Comparison of ENCODE assay signal across 27 cellular contexts in genomic region chrX:67651437-67652142, GRCh38.
DNase-seq lines count a peak whose midpoint lies in the region; ATAC-seq, FAIRE-seq and TF ChIP-seq lines count a peak whose summit lies in the region.
"Had no signal": no experiment of that assay in that cellular context is flagged by ENCODE, and none has a peak within 500 bp of the region (broad histone marks: within the 10 kb centered on the region; RNA-seq: fewer than 3 reads in every experiment).

No MANE protein-coding gene starts in this region.

- BruUV-seq in endothelial cell of umbilical vein (replicated peaks; lab: Mats Ljungman, UMichigan), result no TSS peak

- H3K9me3 ChIP-seq in endothelial cell of umbilical vein (replicated peaks; ENCODE audit: control insufficient read depth, insufficient read depth, low read length), result no peaks in the 10 kb centered on the region
- H3K9me3 ChIP-seq: SK-N-SH had no signal

- no peak overlapping the region for H2AFZ ChIP-seq in endothelial cell of umbilical vein (ENCODE audit: low read depth, low read length)

- peak; percentile 71 for ATAC-seq in GM18907 (IDR thresholded peaks at IDR 0.05; ENCODE audit: unreplicated experiment)
- ATAC-seq in HG03432 (IDR thresholded peaks at IDR 0.05; ENCODE audit: unreplicated experiment), result peak; percentile 48
- ATAC-seq: GM12878, PC-3, T-helper 17 cell had no signal

- no peaks in the 10 kb centered on the region for H3K27me3 ChIP-seq in endothelial cell of umbilical vein (ENCODE audit: control insufficient read depth in 2 of 2, insufficient read depth in 2 of 2, low read length in 2 of 2)
- H3K27me3 ChIP-seq: BLaER1 treated with 17β-estradiol and CSF1 and Interleukin-3, amounts not matched to agents 10 nM and 100 nM had no signal

- no peak for TF ChIP-seq CTCF in GM12865 (IDR thresholded peaks at IDR 0.05; ENCODE audit: insufficient read depth, low read depth, low read length, missing control alignments)
- TF ChIP-seq CTCF in endothelial cell of umbilical vein (IDR thresholded peaks at IDR 0.05; ENCODE audit: extremely low read depth in 1 of 2, insufficient read depth in 1 of 2, low read depth in 1 of 2, low read length in 2 of 2), result no peak
- no peak for TF ChIP-seq CTCF in D721Med (IDR thresholded peaks at IDR 0.05; ENCODE audit: insufficient read depth, missing control alignments)

- no peaks in the 10 kb centered on the region for H4K20me1 ChIP-seq in endothelial cell of umbilical vein (replicated peaks; ENCODE audit: control insufficient read depth, extremely low read depth, insufficient read depth, low read length)
- H4K20me1 ChIP-seq: BLaER1 treated with 17β-estradiol and CSF1 and Interleukin-3, amounts not matched to agents 10 nM and 100 nM had no signal

- CTCF ChIA-PET in endothelial cell of umbilical vein (lab: Charles Lee), result no interaction called here

- intact Hi-C loops in endothelial cell of umbilical vein (cut with micrococcal nuclease), result no loop called here

- no peak overlapping the region for H3K4me2 ChIP-seq in endothelial cell of umbilical vein (ENCODE audit: insufficient read depth, low read length)
- H3K4me2 ChIP-seq: BLaER1 treated with 17β-estradiol and CSF1 and Interleukin-3, amounts not matched to agents 10 nM and 100 nM; SK-N-SH had no signal

- H3K27ac ChIP-seq in endothelial cell of umbilical vein (ENCODE audit: insufficient read depth, low read depth, low read length), result no peak overlapping the region
- H3K27ac ChIP-seq: BLaER1 treated with 17β-estradiol and CSF1 and Interleukin-3, amounts not matched to agents 10 nM and 100 nM had no signal

- no peaks in the 10 kb centered on the region for H3K36me3 ChIP-seq in endothelial cell of umbilical vein (ENCODE audit: control insufficient read depth in 2 of 2, extremely low read depth in 1 of 2, insufficient read depth in 2 of 2, low read length in 2 of 2)

- POLR2A ChIA-PET in endothelial cell of umbilical vein (lab: Charles Lee), result no interaction called here

- FAIRE-seq in endothelial cell of umbilical vein (lab: Jason Lieb, UNC) (peak; percentile 65), D721Med (lab: Jason Lieb, UNC) (no peak)
- FAIRE-seq: A204.1, G401.6, GM12878 had no signal

- TF ChIP-seq POLR2A in endothelial cell of umbilical vein (IDR thresholded peaks at IDR 0.05; ENCODE audit: low read depth, low read length), result no peak

- no peaks in the 10 kb centered on the region for H3K4me1 ChIP-seq in endothelial cell of umbilical vein (ENCODE audit: control insufficient read depth, extremely low read depth, insufficient read depth, low read length)
- H3K4me1 ChIP-seq: BLaER1 treated with 17β-estradiol and CSF1 and Interleukin-3, amounts not matched to agents 10 nM and 100 nM had no signal

- H3K79me2 ChIP-seq in endothelial cell of umbilical vein (ENCODE audit: control insufficient read depth, insufficient read depth, low read length), result no peaks in the 10 kb centered on the region

- dilution Hi-C loops in endothelial cell of umbilical vein (cut with MboI; ENCODE audit: extremely low pct_ligation_motif_present, low sequenced_read_pairs), result no loop called here

- no peak overlapping the region for H3K9ac ChIP-seq in endothelial cell of umbilical vein (replicated peaks; ENCODE audit: extremely low read depth, insufficient read depth, low read length)
- H3K9ac ChIP-seq: BLaER1 treated with 17β-estradiol and CSF1 and Interleukin-3, amounts not matched to agents 10 nM and 100 nM; SK-N-SH had no signal

- H3K4me3 ChIP-seq in GM12865 (ENCODE audit: low read depth, low read length), result no peak overlapping the region
- H3K4me3 ChIP-seq in endothelial cell of umbilical vein (replicated peaks in 1 of 3; ENCODE audit: insufficient read depth in 1 of 3, low read depth in 1 of 3, low read length in 3 of 3), result no peak overlapping the region
- H3K4me3 ChIP-seq: BLaER1 treated with 17β-estradiol and CSF1 and Interleukin-3, amounts not matched to agents 10 nM and 100 nM; GM12878 had no signal

- no peaks in the 10 kb centered on the region for H3K9me1 ChIP-seq in endothelial cell of umbilical vein (replicated peaks; ENCODE audit: control insufficient read depth, extremely low read depth, insufficient read depth, low read length)

- DNase-seq in GM12865 (ENCODE audit: low read depth) (peak; percentile 5), endothelial cell of umbilical vein (ENCODE audit: low read depth, low spot score) (no peak), AG08396 (ENCODE audit: low spot score) (no peak), D721Med (ENCODE audit: insufficient read length, low spot score) (no peak), NK-92 (lab: John Stamatoyannopoulos, UW; ENCODE audit: unreplicated experiment) (no peak)
- DNase-seq: AML-193; CD4-positive, alpha-beta T cell; COR-L47; H7; NCI-H1092 treated with DMSO at 0.1 percent for 48 hours; NCI-H1436; NCI-H187; NCI-H2081 treated with DMSO at 0.1 percent for 48 hours; NCI-H2171; NCI-H226; NCI-H510A; NCI-H69; PC-3; SK-N-SH; SW 1271; T-helper 17 cell had no signal

TF ChIP-seq in endothelial cell of umbilical vein, 7 proteins besides CTCF, POLR2A, EP300 and RAD21:
- TF ChIP-seq MAX (IDR thresholded peaks at IDR 0.05; ENCODE audit: insufficient read depth, insufficient read length), result no peak
- TF ChIP-seq POLR2AphosphoS5 (IDR thresholded peaks at IDR 0.05; ENCODE audit: insufficient read depth, low read depth, low read length), result no peak
- TF ChIP-seq JUN (IDR thresholded peaks at IDR 0.05; ENCODE audit: borderline replicate concordance, insufficient read depth, insufficient read length, low read depth), result no peak
